In genomic region chr17:57357392-57357784, GRCh38 we compare ENCODE assay signal across 8 cellular contexts.
A peak's percentile ranks its signal among the peaks of the same experiment; 100 is the strongest.
DNase-seq lines count a peak whose midpoint lies in the region; ATAC-seq and TF ChIP-seq lines count a peak whose summit lies in the region.

No MANE protein-coding gene starts in this region.

- no peaks in the 10 kb centered on the region for H3K9me3 Mint-ChIP-seq in WTC11

- 0 out of 2 replicates have a peak overlapping the region, but pooled peaks have one; percentile 90 for H3K27ac Mint-ChIP-seq in WTC11

- peaks cover 6% of the 10 kb centered on the region; the same call in 1 of the 2 replicates for H3K36me3 Mint-ChIP-seq in WTC11

- no peak overlapping the region for H3K4me3 Mint-ChIP-seq in WTC11

- CTCF ChIA-PET in WTC11 (lab: Charles Lee), result interaction anchor here (0.5 to 2.0 kb wide), 8 partner anchors 35 to 228 kb away, joined by 3 to 18 read pairs (median 3); no protein-coding TSS in a partner anchor

- POLR2A ChIA-PET in WTC11 (lab: Charles Lee), result interaction anchor here (0.5 kb wide), 1 partner anchor 263 kb away, joined by 5 read pairs; no protein-coding TSS in a partner anchor

- DNase-seq in SIG-M5 treated with dmso at 0.1 percent for 504 hours (lab: John Stamatoyannopoulos, UW; ENCODE audit: unreplicated experiment) (peak; percentile 74), SIG-M5 (lab: John Stamatoyannopoulos, UW) (no peak), WTC11 (ENCODE audit: low spot score) (no peak), left colon (peak in 1 of 2 donors; percentile 37), ureter (ENCODE audit: low spot score) (peak; percentile 75), activated T-cell treated with anti-CD3 and anti-CD28 coated beads for 4 hours (no peak), hepatic stellate cell (ENCODE audit: low spot score) (no peak)

- no peaks in the 10 kb centered on the region for H3K27me3 Mint-ChIP-seq in WTC11 (ENCODE audit: low read depth)

- intact Hi-C loops in left colon (cut with DNase I, micrococcal nuclease), result no loop called here

- TF ChIP-seq CTCF in WTC11 (IDR thresholded peaks at IDR 0.05), result no peak

- peaks cover 49% of the 10 kb centered on the region for H3K4me1 Mint-ChIP-seq in WTC11

- ATAC-seq in HG03108 (IDR thresholded peaks at IDR 0.05; ENCODE audit: unreplicated experiment), result peak; percentile 44
- ATAC-seq in WTC11, result peak; percentile 46
- peak; percentile 22 for ATAC-seq in left colon

TF ChIP-seq in WTC11, 78 proteins besides CTCF, POLR2A, EP300 and RAD21:
- no peak for TF ChIP-seq ATF6 (CRISPR knock-in tag; IDR thresholded peaks at IDR 0.05)
- TF ChIP-seq NFATC4 (CRISPR knock-in tag; IDR thresholded peaks at IDR 0.05), result no peak
- no peak for TF ChIP-seq NR2C2 (CRISPR knock-in tag; IDR thresholded peaks at IDR 0.05)
- TF ChIP-seq ATF2 (CRISPR knock-in tag; IDR thresholded peaks at IDR 0.05; ENCODE audit: borderline replicate concordance, low read depth), result no peak
- no peak for TF ChIP-seq JUN (CRISPR knock-in tag; IDR thresholded peaks at IDR 0.05)
- TF ChIP-seq FOXP4 (CRISPR knock-in tag; IDR thresholded peaks at IDR 0.05), result no peak
- TF ChIP-seq ETV6 (CRISPR knock-in tag; IDR thresholded peaks at IDR 0.05), result no peak
- TF ChIP-seq, protein P1, sequence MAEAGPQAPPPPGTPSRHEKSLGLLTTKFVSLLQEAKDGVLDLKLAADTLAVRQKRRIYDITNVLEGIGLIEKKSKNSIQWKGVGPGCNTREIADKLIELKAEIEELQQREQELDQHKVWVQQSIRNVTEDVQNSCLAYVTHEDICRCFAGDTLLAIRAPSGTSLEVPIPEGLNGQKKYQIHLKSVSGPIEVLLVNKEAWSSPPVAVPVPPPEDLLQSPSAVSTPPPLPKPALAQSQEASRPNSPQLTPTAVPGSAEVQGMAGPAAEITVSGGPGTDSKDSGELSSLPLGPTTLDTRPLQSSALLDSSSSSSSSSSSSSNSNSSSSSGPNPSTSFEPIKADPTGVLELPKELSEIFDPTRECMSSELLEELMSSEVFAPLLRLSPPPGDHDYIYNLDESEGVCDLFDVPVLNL (CRISPR knock-in tag; IDR thresholded peaks at IDR 0.05; ENCODE audit: borderline replicate concordance, low read depth), result no peak
- no peak for TF ChIP-seq NR3C1 (CRISPR knock-in tag; conservative IDR thresholded peaks at IDR 0.05; ENCODE audit: low read depth)
- no peak for TF ChIP-seq AFF4 (CRISPR knock-in tag; IDR thresholded peaks at IDR 0.05; ENCODE audit: borderline replicate concordance)
- TF ChIP-seq FOXK1 (CRISPR knock-in tag; IDR thresholded peaks at IDR 0.05), result no peak
- no peak for TF ChIP-seq ZNF121 (CRISPR knock-in tag; IDR thresholded peaks at IDR 0.05)

Comparison
In these comparisons a context has a peak if more than half of its experiments do, and no peak if none do; other contexts are left out.
1. DNase-seq: peak in SIG-M5 treated with dmso at 0.1 percent for 504 hours (single experiment) and ureter (single experiment); none in SIG-M5 (single experiment), WTC11 (single experiment), activated T-cell treated with anti-CD3 and anti-CD28 coated beads for 4 hours (single experiment) and hepatic stellate cell (single experiment).
2. Peak in every context shown above with its lines, with median percentiles within 50 percentile points of each other: ATAC-seq.